Comparison of ENCODE assay signal across 25 cellular contexts in the genomic region with DNA sequence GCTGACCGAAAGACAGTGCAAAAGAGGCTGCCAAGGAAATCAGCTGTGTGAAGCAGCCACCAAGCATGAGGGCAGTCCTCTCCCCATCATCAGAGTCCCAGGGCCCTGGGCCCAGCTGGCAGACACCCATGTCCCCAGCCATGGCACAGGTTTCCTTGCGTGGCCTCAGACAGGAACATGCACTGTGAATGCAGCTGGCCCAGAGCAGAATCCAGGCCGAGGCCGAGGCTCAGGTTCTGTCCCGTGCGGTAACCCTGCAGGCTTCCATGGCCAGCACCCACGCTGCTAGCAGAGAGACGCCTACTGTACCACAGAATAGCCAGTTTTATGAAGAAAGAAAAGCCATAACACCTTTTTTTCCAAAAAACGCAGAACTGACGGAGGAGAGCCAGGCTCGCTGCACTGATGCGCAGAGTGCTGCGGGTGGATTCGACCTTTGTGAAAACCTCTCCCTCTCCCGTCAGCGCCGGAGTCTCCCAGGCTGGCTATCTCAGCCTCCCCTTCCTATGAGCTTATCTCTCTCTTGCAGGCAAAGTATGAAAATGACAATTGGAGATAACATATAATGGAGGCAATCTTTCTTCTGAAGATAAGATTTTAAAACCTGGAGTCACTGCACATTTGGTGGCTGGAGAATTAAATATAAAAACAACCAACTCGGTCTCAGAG.
"Had no signal": no experiment of that assay in that cellular context is flagged by ENCODE, and none has a peak within 500 bp of the region (broad histone marks: within the 10 kb centered on the region; RNA-seq: fewer than 3 reads in every experiment).

No MANE protein-coding gene starts in this region.

- H3K27ac ChIP-seq: parathyroid adenoma, sigmoid colon, stomach, suprapubic skin, tibial nerve, VCaP had no signal

- H3K4me3 Mint-ChIP-seq: activated CD4-positive, alpha-beta memory T cell treated with anti-CD3 and anti-CD28 coated beads, Interleukin-2, amount 10 ng/mL, durations not matched to agents 7 days and 5 days; activated CD4-positive, alpha-beta T cell treated with anti-CD3 and anti-CD28 coated beads, Interleukin-2, amount 10 ng/mL, durations not matched to agents 24 days and 14 days; activated naive CD8-positive, alpha-beta T cell treated with anti-CD3 and anti-CD28 coated beads, Interleukin-2, amount 50 U/mL, for 24 hours; dendritic cell treated with granulocyte-macrophage colony-stimulating factor and Interleukin-4, amounts not matched to agents 40 ng/mL and 50 ng/mL, for 4 days; natural killer cell; stimulated activated memory B cell treated with anti-CD40 and anti-IgM and Interleukin-4, amounts not matched to agents 10 μg/mL and 1 μg/mL and 100 μg/mL, for 72 hours; T-cell had no signal

- H3K4me3 ChIP-seq: sigmoid colon, smooth muscle cell, stomach, suprapubic skin, tibial nerve had no signal

- H3K27ac Mint-ChIP-seq: activated CD4-positive, alpha-beta memory T cell treated with anti-CD3 and anti-CD28 coated beads, Interleukin-2, amount 10 ng/mL, durations not matched to agents 7 days and 5 days; activated CD4-positive, alpha-beta T cell treated with anti-CD3 and anti-CD28 coated beads, Interleukin-2, amount 10 ng/mL, durations not matched to agents 24 days and 14 days; activated naive CD8-positive, alpha-beta T cell treated with anti-CD3 and anti-CD28 coated beads, Interleukin-2, amount 50 U/mL, for 24 hours; dendritic cell treated with granulocyte-macrophage colony-stimulating factor and Interleukin-4, amounts not matched to agents 40 ng/mL and 50 ng/mL, for 4 days; natural killer cell; stimulated activated memory B cell treated with anti-CD40 and anti-IgM and Interleukin-4, amounts not matched to agents 10 μg/mL and 1 μg/mL and 100 μg/mL, for 72 hours; T-cell had no signal

- H3K4me1 ChIP-seq: parathyroid adenoma, sigmoid colon, stomach, suprapubic skin, tibial nerve had no signal

- DNase-seq: activated CD4-positive, alpha-beta memory T cell treated with anti-CD3 and anti-CD28 coated beads, Interleukin-2, amount 10 ng/mL, durations not matched to agents 7 days and 5 days; activated CD4-positive, alpha-beta T cell treated with anti-CD3 and anti-CD28 coated beads, Interleukin-2, amount 10 ng/mL, durations not matched to agents 24 days and 14 days; activated gamma-delta T cell; activated naive CD4-positive, alpha-beta T cell treated with anti-CD3 and anti-CD28 coated beads, Interleukin-2, amount 50 U/mL, for 16 hours; activated naive CD8-positive, alpha-beta T cell treated with anti-CD3 and anti-CD28 coated beads, Interleukin-2, amount 50 U/mL, for 24 hours; effector CD4-positive, alpha-beta T cell; foreskin fibroblast; hypothalamus; left cardiac atrium; midbrain; natural killer cell; sigmoid colon; stimulated activated CD4-positive, alpha-beta T cell treated with anti-CD3 and anti-CD28 coated beads, Interleukin-15, amount 100 ng/mL, for 24 hours; stomach; T-cell had no signal

- H3K27me3 Mint-ChIP-seq: activated CD4-positive, alpha-beta memory T cell treated with anti-CD3 and anti-CD28 coated beads, Interleukin-2, amount 10 ng/mL, durations not matched to agents 7 days and 5 days; activated CD4-positive, alpha-beta T cell treated with anti-CD3 and anti-CD28 coated beads, Interleukin-2, amount 10 ng/mL, durations not matched to agents 24 days and 14 days; activated naive CD8-positive, alpha-beta T cell treated with anti-CD3 and anti-CD28 coated beads, Interleukin-2, amount 50 U/mL, for 24 hours; dendritic cell treated with granulocyte-macrophage colony-stimulating factor and Interleukin-4, amounts not matched to agents 40 ng/mL and 50 ng/mL, for 4 days; stimulated activated memory B cell treated with anti-CD40 and anti-IgM and Interleukin-4, amounts not matched to agents 10 μg/mL and 1 μg/mL and 100 μg/mL, for 72 hours; T-cell had no signal

- H3K4me2 ChIP-seq: smooth muscle cell had no signal

- H3K27me3 ChIP-seq: sigmoid colon, stomach, suprapubic skin, tibial nerve had no signal

- H3K36me3 Mint-ChIP-seq: natural killer cell had no signal

- H2AFZ ChIP-seq: parathyroid adenoma had no signal

- H3K79me2 ChIP-seq: parathyroid adenoma had no signal

- H3K9ac ChIP-seq: parathyroid adenoma had no signal

- ATAC-seq: activated CD4-positive, CD25-positive, alpha-beta regulatory T cell treated with anti-CD3 and anti-CD28 coated beads, Interleukin-2, amount 50 U/mL, for 24 hours; activated naive CD8-positive, alpha-beta T cell treated with anti-CD3 and anti-CD28 coated beads, Interleukin-2, amount 50 U/mL, for 24 hours; left cardiac atrium; natural killer cell; stimulated activated memory B cell treated with anti-CD40 and anti-IgM and Interleukin-4, amounts not matched to agents 10 μg/mL and 1 μg/mL and 100 μg/mL, for 72 hours; T-cell had no signal

- H3K9me3 ChIP-seq: stomach, suprapubic skin, tibial nerve had no signal

- H3K9me3 Mint-ChIP-seq: activated CD4-positive, alpha-beta memory T cell treated with anti-CD3 and anti-CD28 coated beads, Interleukin-2, amount 10 ng/mL, durations not matched to agents 7 days and 5 days; activated CD4-positive, alpha-beta T cell treated with anti-CD3 and anti-CD28 coated beads, Interleukin-2, amount 10 ng/mL, durations not matched to agents 24 days and 14 days; activated naive CD8-positive, alpha-beta T cell treated with anti-CD3 and anti-CD28 coated beads, Interleukin-2, amount 50 U/mL, for 24 hours; natural killer cell; stimulated activated memory B cell treated with anti-CD40 and anti-IgM and Interleukin-4, amounts not matched to agents 10 μg/mL and 1 μg/mL and 100 μg/mL, for 72 hours; T-cell had no signal

- FAIRE-seq: endometrium, islet of Langerhans had no signal

- H3K4me1 Mint-ChIP-seq: activated CD4-positive, alpha-beta memory T cell treated with anti-CD3 and anti-CD28 coated beads, Interleukin-2, amount 10 ng/mL, durations not matched to agents 7 days and 5 days; activated CD4-positive, alpha-beta T cell treated with anti-CD3 and anti-CD28 coated beads, Interleukin-2, amount 10 ng/mL, durations not matched to agents 24 days and 14 days; activated naive CD8-positive, alpha-beta T cell treated with anti-CD3 and anti-CD28 coated beads, Interleukin-2, amount 50 U/mL, for 24 hours; natural killer cell; stimulated activated memory B cell treated with anti-CD40 and anti-IgM and Interleukin-4, amounts not matched to agents 10 μg/mL and 1 μg/mL and 100 μg/mL, for 72 hours; T-cell had no signal
